ENCODE assay signal across 19 cellular contexts in genomic region chr1:212451416-212452322, GRCh38.
"Had no signal": no experiment of that assay in that cellular context is flagged by ENCODE, and none has a peak within 500 bp of the region (broad histone marks: within the 10 kb centered on the region; RNA-seq: fewer than 3 reads in every experiment).

No MANE protein-coding gene starts in this region.

- H3K27ac ChIP-seq: suprapubic skin, upper lobe of left lung had no signal

- H3K9ac ChIP-seq: parathyroid adenoma had no signal

- H3K4me1 Mint-ChIP-seq: activated CD4-positive, alpha-beta T cell treated with anti-CD3 and anti-CD28 coated beads for 36 hours; immature natural killer cell; natural killer cell had no signal

- H3K4me1 ChIP-seq: parathyroid adenoma had no signal

- ATAC-seq: activated CD4-positive, alpha-beta T cell treated with anti-CD3 and anti-CD28 coated beads for 36 hours; activated T-helper 17 cell treated with anti-CD3 and anti-CD28 coated beads, Interleukin-2, amount 50 U/mL, for 72 hours; natural killer cell had no signal

- DNase-seq: activated CD4-positive, alpha-beta T cell treated with anti-CD3 and anti-CD28 coated beads for 36 hours; activated CD4-positive, alpha-beta T cell treated with anti-CD3 and anti-CD28 coated beads, Interleukin-2, amount 50 U/mL, for 48 hours; activated naive CD4-positive, alpha-beta T cell treated with Interleukin-2 at 50 U/mL for 16 hours; activated T-cell treated with anti-CD3 and anti-CD28 coated beads for 4 hours; effector memory CD4-positive, alpha-beta T cell; heart right ventricle; immature natural killer cell; kidney glomerular epithelial cell; left ventricle myocardium superior; natural killer cell; stimulated activated CD4-positive, alpha-beta T cell treated with anti-CD3 and anti-CD28 coated beads, Interleukin-2, amount 100 ng/mL, for 24 hours; upper lobe of left lung had no signal

- H3K4me3 Mint-ChIP-seq: activated CD4-positive, alpha-beta T cell treated with anti-CD3 and anti-CD28 coated beads for 36 hours; activated T-helper 17 cell treated with anti-CD3 and anti-CD28 coated beads, Interleukin-2, amount 50 U/mL, for 72 hours; immature natural killer cell; memory B cell; natural killer cell; stimulated activated naive CD8-positive, alpha-beta T cell treated with anti-CD3 and anti-CD28 coated beads, Interleukin-15, Interleukin-2, amounts not matched to agents 100 ng/mL and 50 ng/mL, for 24 hours; T-helper 2 cell treated with Interferon-gamma antibody and Interleukin-4, amounts not matched to agents 5 μg/mL and 100 μg/mL, for 36 hours had no signal

- H3K27me3 ChIP-seq: esophagus muscularis mucosa, heart right ventricle, suprapubic skin, upper lobe of left lung had no signal

- H2AFZ ChIP-seq: parathyroid adenoma had no signal

- H3K79me2 ChIP-seq: parathyroid adenoma had no signal

- H3K4me3 ChIP-seq: esophagus muscularis mucosa, heart right ventricle, suprapubic skin, upper lobe of left lung had no signal

- H3K36me3 Mint-ChIP-seq: immature natural killer cell, natural killer cell had no signal

- H3K9me3 Mint-ChIP-seq: activated T-helper 17 cell treated with anti-CD3 and anti-CD28 coated beads, Interleukin-2, amount 50 U/mL, for 72 hours; immature natural killer cell; memory B cell; natural killer cell; stimulated activated naive CD8-positive, alpha-beta T cell treated with anti-CD3 and anti-CD28 coated beads, Interleukin-15, Interleukin-2, amounts not matched to agents 100 ng/mL and 50 ng/mL, for 24 hours; T-helper 2 cell treated with Interferon-gamma antibody and Interleukin-4, amounts not matched to agents 5 μg/mL and 100 μg/mL, for 36 hours had no signal

- H3K27ac Mint-ChIP-seq: activated CD4-positive, alpha-beta T cell treated with anti-CD3 and anti-CD28 coated beads for 36 hours; activated T-helper 17 cell treated with anti-CD3 and anti-CD28 coated beads, Interleukin-2, amount 50 U/mL, for 72 hours; memory B cell; natural killer cell; stimulated activated naive CD8-positive, alpha-beta T cell treated with anti-CD3 and anti-CD28 coated beads, Interleukin-15, Interleukin-2, amounts not matched to agents 100 ng/mL and 50 ng/mL, for 24 hours; T-helper 2 cell treated with Interferon-gamma antibody and Interleukin-4, amounts not matched to agents 5 μg/mL and 100 μg/mL, for 36 hours had no signal

- H3K9me3 ChIP-seq: esophagus muscularis mucosa, heart right ventricle, suprapubic skin, upper lobe of left lung had no signal

- H3K27me3 Mint-ChIP-seq: activated CD4-positive, alpha-beta T cell treated with anti-CD3 and anti-CD28 coated beads for 36 hours; activated T-helper 17 cell treated with anti-CD3 and anti-CD28 coated beads, Interleukin-2, amount 50 U/mL, for 72 hours; memory B cell; stimulated activated naive CD8-positive, alpha-beta T cell treated with anti-CD3 and anti-CD28 coated beads, Interleukin-15, Interleukin-2, amounts not matched to agents 100 ng/mL and 50 ng/mL, for 24 hours had no signal
